ENCODE assay signal across 19 cellular contexts in the genomic region with DNA sequence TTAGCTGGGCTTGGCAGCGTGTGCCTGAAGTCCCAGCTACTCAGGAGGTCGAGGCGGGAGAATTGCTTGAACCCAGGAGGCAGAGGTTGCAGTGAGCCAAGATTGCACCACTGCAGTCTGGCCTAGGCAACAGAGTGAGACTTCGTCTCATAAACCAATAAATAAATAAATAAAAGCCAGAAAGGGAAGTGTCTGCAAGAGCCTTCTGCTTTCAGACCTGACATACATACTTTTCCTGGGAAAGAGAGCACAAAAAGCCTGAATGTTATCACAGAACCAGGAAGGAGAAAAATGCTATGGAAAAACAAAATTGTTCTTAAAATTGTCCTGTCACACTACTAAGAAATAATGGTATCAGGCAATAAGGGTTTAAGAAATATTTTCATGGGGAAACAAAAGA. TPM values are rescaled to one million over a fixed set of nuclear protein-coding genes. Genes with fewer than 3 reads are reported as not detected.
DNase-seq lines count a peak whose midpoint lies in the region; ATAC-seq, FAIRE-seq and TF ChIP-seq lines count a peak whose summit lies in the region.
"Had no signal": no experiment of that assay in that cellular context is flagged by ENCODE, and none has a peak within 500 bp of the region (broad histone marks: within the 10 kb centered on the region; RNA-seq: fewer than 3 reads in every experiment).

No MANE protein-coding gene starts in this region.

- TF ChIP-seq RAD21 in HepG2 (CRISPR knock-in tag; IDR thresholded peaks at IDR 0.05) (no peak), K562 (CRISPR knock-in tag; conservative IDR thresholded peaks at IDR 0.05 in 1 of 2, IDR thresholded peaks at IDR 0.05 in 1 of 2) (no peak)

- FAIRE-seq in HepG2 (lab: Jason Lieb, UNC), result no peak
- no peak for FAIRE-seq in K562 (lab: Jason Lieb, UNC)
- FAIRE-seq: GM12892, GM18507, H54 had no signal

- H3K27me3 ChIP-seq in HepG2 (ENCODE audit: control insufficient read depth in 1 of 2, insufficient read depth in 2 of 2, low read length in 2 of 2) (no peaks in the 10 kb centered on the region; a peak in 1 of 5 replicates), right lobe of liver (no peaks in the 10 kb centered on the region), K562 (ENCODE audit: control insufficient read depth in 2 of 2, insufficient read depth in 2 of 2, low read length in 2 of 2) (no peaks in the 10 kb centered on the region)
- H3K27me3 ChIP-seq: BLaER1 treated with 17β-estradiol and CSF1 and Interleukin-3, amounts not matched to agents 10 nM and 100 nM had no signal

- H3K9me3 ChIP-seq in HepG2 (ENCODE audit: low read length) (no peaks in the 10 kb centered on the region), right lobe of liver (no peaks in the 10 kb centered on the region), K562 (replicated peaks; ENCODE audit: control insufficient read depth, insufficient read depth, low read depth, low read length) (no peaks in the 10 kb centered on the region)

- H4K20me1 ChIP-seq in HepG2 (ENCODE audit: insufficient read depth, low read length), result 0 out of 2 replicates have a peak, but pooled peaks cover under 1% of the 10 kb centered on the region
- H4K20me1 ChIP-seq in K562 (replicated peaks; ENCODE audit: control insufficient read depth, insufficient read depth, low read length), result peaks cover under 1% of the 10 kb centered on the region

- no peak overlapping the region for H2AFZ ChIP-seq in HepG2 (ENCODE audit: low read length)
- no peak overlapping the region for H2AFZ ChIP-seq in K562 (ENCODE audit: low read depth, low read length)

- H3K4me1 ChIP-seq in HepG2 (ENCODE audit: insufficient read depth, low read length), result peaks cover 49% of the 10 kb centered on the region
- peaks cover 0 to 5% (median 0%) of the 10 kb centered on the region in 4 donors for H3K4me1 ChIP-seq in right lobe of liver
- peaks cover 12 to 33% of the 10 kb centered on the region in 2 experiments for H3K4me1 ChIP-seq in K562 (replicated peaks in 1 of 2; ENCODE audit: control insufficient read depth in 2 of 2, insufficient read depth in 2 of 2, low read length in 2 of 2)

- in situ Hi-C loops in HepG2 (cut with HindIII; ENCODE audit: extremely low pct_ligation_motif_present, low pct_unique_long_range_greater_than_20kb) (no loop called here), K562 (cut with MboI) (no loop called here)

- intact Hi-C loops in HepG2 (cut with micrococcal nuclease; ENCODE audit: unreplicated experiment), result no loop called here
- intact Hi-C loops in right lobe of liver (cut with DNase I), result no loop called here
- intact Hi-C loops in K562 (cut with micrococcal nuclease), result no loop called here
- intact Hi-C loops in head of caudate nucleus (cut with DNase I), result no loop called here

- H3K9ac ChIP-seq in HepG2 (ENCODE audit: insufficient read depth, low read depth, low read length) (no peak overlapping the region), K562 (ENCODE audit: insufficient read depth in 1 of 2, low read depth in 2 of 2, low read length in 2 of 2) (no peak overlapping the region)
- H3K9ac ChIP-seq: BLaER1 treated with 17β-estradiol and CSF1 and Interleukin-3, amounts not matched to agents 10 nM and 100 nM had no signal

- no peak for TF ChIP-seq EP300 in HepG2 (IDR thresholded peaks at IDR 0.05; ENCODE audit: low read depth in 2 of 2, low read length in 2 of 2)
- TF ChIP-seq EP300 in HepG2 (CRISPR knock-in tag; IDR thresholded peaks at IDR 0.05; ENCODE audit: borderline replicate concordance), result no peak
- TF ChIP-seq EP300 in K562 (IDR thresholded peaks at IDR 0.05; ENCODE audit: low read length), result no peak

- no peak for TF ChIP-seq POLR2A in HepG2 (IDR thresholded peaks at IDR 0.05; ENCODE audit: insufficient read depth in 1 of 2, low read depth in 2 of 2, low read length in 2 of 2)
- no peak for TF ChIP-seq POLR2A in right lobe of liver (IDR thresholded peaks at IDR 0.05)
- TF ChIP-seq POLR2A in K562 (conservative IDR thresholded peaks at IDR 0.05), result no peak

- peak overlapping the region; percentile 70 for H3K27ac ChIP-seq in HepG2 (ENCODE audit: extremely low read length, insufficient read depth, low read length)
- no peak overlapping the region for H3K27ac ChIP-seq in right lobe of liver
- no peak overlapping the region for H3K27ac ChIP-seq in K562 (ENCODE audit: extremely low read depth, low read depth, low read length)
- H3K27ac ChIP-seq: BLaER1 treated with 17β-estradiol and CSF1 and Interleukin-3, amounts not matched to agents 10 nM and 100 nM had no signal

- TF ChIP-seq CTCF in HepG2 (CRISPR knock-in tag; IDR thresholded peaks at IDR 0.05) (no peak), right lobe of liver (IDR thresholded peaks at IDR 0.05) (no peak), K562 (IDR thresholded peaks at IDR 0.05 in 2 of 3, conservative IDR thresholded peaks at IDR 0.05 in 1 of 3; ENCODE audit: insufficient read depth in 2 of 3, low read depth in 1 of 3, low read length in 3 of 3) (no peak), GM20000 (IDR thresholded peaks at IDR 0.05; ENCODE audit: extremely low read depth, missing control alignments) (no peak)

- H3K79me2 ChIP-seq in HepG2 (ENCODE audit: insufficient read depth, low read length), result peaks cover 14% of the 10 kb centered on the region
- H3K79me2 ChIP-seq in K562 (ENCODE audit: control insufficient read depth, insufficient read depth, low read length), result peaks cover 16% of the 10 kb centered on the region

- no peak overlapping the region for H3K4me3 ChIP-seq in HepG2 (replicated peaks in 1 of 3; ENCODE audit: insufficient read depth in 1 of 3, low read depth in 2 of 3, low read length in 3 of 3)
- no peak overlapping the region for H3K4me3 ChIP-seq in right lobe of liver
- H3K4me3 ChIP-seq in K562, result no peak overlapping the region
- H3K4me3 ChIP-seq: BLaER1 treated with 17β-estradiol and CSF1 and Interleukin-3, amounts not matched to agents 10 nM and 100 nM; GM23338 had no signal

- H3K36me3 ChIP-seq in HepG2 (replicated peaks in 1 of 2; ENCODE audit: control insufficient read depth in 1 of 2, insufficient read depth in 2 of 2, low read length in 2 of 2) (no peaks in the 10 kb centered on the region), right lobe of liver (no peaks in the 10 kb centered on the region), K562 (ENCODE audit: control insufficient read depth, insufficient read depth, low read length) (no peaks in the 10 kb centered on the region)
- H3K36me3 ChIP-seq: BLaER1 treated with 17β-estradiol and CSF1 and Interleukin-3, amounts not matched to agents 10 nM and 100 nM had no signal

- CTCF ChIA-PET in HepG2 (lab: Yijun Ruan, JAX; ENCODE audit: low intra/inter-chr PET ratio, low total read pairs) (no interaction called here), K562 (lab: Yijun Ruan, JAX; ENCODE audit: low intra/inter-chr PET ratio) (no interaction called here)

- no peak for ATAC-seq in HepG2
- no peak for ATAC-seq in right lobe of liver
- ATAC-seq in K562, result no peak
- ATAC-seq: GM23338 had no signal

- H3K9me1 ChIP-seq in K562 (ENCODE audit: control insufficient read depth, insufficient read depth, low read length), result no peaks in the 10 kb centered on the region

- H3K4me2 ChIP-seq in HepG2 (ENCODE audit: low read depth, low read length) (0 out of 2 replicates have a peak overlapping the region, but pooled peaks have one; percentile 76), K562 (ENCODE audit: insufficient read depth, low read length) (no peak overlapping the region)
- H3K4me2 ChIP-seq: GM23338 had no signal

- DNase-seq in HepG2 (ENCODE audit: low spot score), result no peak
- no peak for DNase-seq in right lobe of liver
- peak; percentile 63 for DNase-seq in MV-4-11 (lab: John Stamatoyannopoulos, UW)
- no peak for DNase-seq in K562 (ENCODE audit: extremely low read depth in 1 of 4, low spot score in 3 of 4)
- no peak for DNase-seq in middle frontal gyrus (ENCODE audit: extremely low spot score, low spot score)
- DNase-seq in head of caudate nucleus, result no peak
- no peak for DNase-seq in GM20000 (ENCODE audit: low spot score)
- DNase-seq: CD4-positive, CD25-positive, alpha-beta regulatory T cell; CD8-positive, alpha-beta memory T cell; COR-L47; DMS153; DMS79; GDM1; HCEC 1CT had no signal

- POLR2A ChIA-PET in HepG2 (lab: Yijun Ruan, JAX), result interaction anchor here (0.8 to 1.5 kb wide), 4 partner anchors 34 to 82 kb away, joined by 3 to 6 read pairs (median 4); no protein-coding TSS in a partner anchor
- POLR2A ChIA-PET in K562 (lab: Yijun Ruan, JAX), result interaction anchor here (0.8 kb wide), 1 partner anchor 20 kb away, joined by 3 read pairs; no protein-coding TSS in a partner anchor

- WGBS in HepG2 (ENCODE audit: low lambda C conversion rate), result 66% methylated on average over 4 of the region's 4 CpGs
- WGBS in right lobe of liver (ENCODE audit: insufficient coverage, low coverage, low lambda C conversion rate, missing lambda C conversion rate), result 70% methylated on average over 3 of the region's 4 CpGs
- 41% methylated on average over 4 of the region's 4 CpGs for WGBS in K562 (ENCODE audit: insufficient coverage, low coverage, missing lambda C conversion rate)

- no TSS peak for BruUV-seq in HepG2 (replicated peaks; lab: Mats Ljungman, UMichigan)
- BruUV-seq in K562 (replicated peaks; lab: Mats Ljungman, UMichigan), result no TSS peak

RNA-seq across cellular contexts. Expression of gene KIF5B, which starts 4.1 kb away (rescaled TPM):
- total RNA-seq in HepG2 (2016; rRNA removed; fragmentation: Illumina TruSeq; extraction: Trizol) (133 and 183 TPM in 2 replicates), right lobe of liver (10 to 100 TPM; 12.8 to 44.4 (median 23.3) TPM), K562 (2014; rRNA removed) (61.5 and 68.9 TPM in 2 replicates), K562 (2014; rRNA removed; fragmentation: Illumina TruSeq; extraction: Trizol) (94.4 and 107 TPM in 2 replicates), K562 (2015; rRNA removed; fragmentation: Illumina TruSeq; extraction: Trizol) (87.2 and 93.1 TPM in 2 replicates), K562 (2021) (70.2 and 77.9 TPM in 2 replicates)
- 11.5 and 13.3 TPM in 2 replicates for total RNA-seq in HepG2 (2016; cell fraction: cytosol; rRNA removed; fragmentation: Illumina TruSeq; extraction: Trizol; ENCODE audit: low read depth)
- 132 and 189 TPM in 2 replicates for total RNA-seq in HepG2 (2016; cell fraction: insoluble cytoplasmic fraction; rRNA removed; fragmentation: Illumina TruSeq; extraction: Trizol)
- 48.9 and 50.9 TPM in 2 replicates for total RNA-seq in HepG2 (2016; cell fraction: membrane; rRNA removed; fragmentation: Illumina TruSeq; extraction: Trizol)
- 95.3 and 101 TPM in 2 replicates for total RNA-seq in HepG2 (2016; cell fraction: nucleus; rRNA removed; fragmentation: Illumina TruSeq; extraction: Trizol)
- polyA plus RNA-seq in HepG2 (2011; rRNA removed) (24.2 and 34.3 TPM in 2 replicates), K562 (2011; rRNA removed) (39.2 and 49.4 TPM in 2 replicates), K562 (2014; fragmentation: Illumina TruSeq; extraction: Trizol) (70.3 and 78.1 TPM in 2 replicates), K562 (2014; fragmentation: Nextera tagmentation; extraction: Ambion mirVana) (10 to 100 TPM; 24.4 to 29.8 TPM), K562 (2014; rRNA removed) (40.3 and 46.2 TPM in 2 replicates)
- polyA plus RNA-seq in HepG2 (2011; cell fraction: cytosol; rRNA removed), result 14.2 and 19.7 TPM in 2 replicates
- 12.9 and 14.3 TPM in 2 replicates for polyA plus RNA-seq in HepG2 (2011; cell fraction: nucleus; rRNA removed)
- 54.5 and 69.7 TPM in 2 replicates for polyA plus RNA-seq in HepG2 (2012)
- polyA plus RNA-seq in HepG2 (2016; cell fraction: cytosol; fragmentation: Illumina TruSeq; extraction: Trizol; ENCODE audit: low read depth), result 2.3 and 2.6 TPM in 2 replicates
- 124 and 134 TPM in 2 replicates for polyA plus RNA-seq in HepG2 (2016; cell fraction: insoluble cytoplasmic fraction; fragmentation: Illumina TruSeq; extraction: Trizol; ENCODE audit: low read depth)
- 13.6 and 14.9 TPM in 2 replicates for polyA plus RNA-seq in HepG2 (2016; cell fraction: membrane; fragmentation: Illumina TruSeq; extraction: Trizol; ENCODE audit: low read depth)
- 84.5 and 87.7 TPM in 2 replicates for polyA plus RNA-seq in HepG2 (2016; cell fraction: nucleus; fragmentation: Illumina TruSeq; extraction: Trizol; ENCODE audit: insufficient read depth, low read depth)
- 16.9 and 19.8 TPM in 2 replicates for polyA minus RNA-seq in HepG2 (2011; rRNA and poly(A)+ RNA removed; ENCODE audit: low replicate concordance)
- 67.3 and 71.1 TPM in 2 replicates for polyA minus RNA-seq in HepG2 (2011; cell fraction: cytosol; rRNA and poly(A)+ RNA removed)
- polyA minus RNA-seq in HepG2 (2011; cell fraction: nucleus; rRNA and poly(A)+ RNA removed), result 84.4 and 86.4 TPM in 2 replicates
- total RNA-seq in K562 (2011; cell fraction: chromatin; rRNA removed; ENCODE audit: low replicate concordance), result 12.1 and 40.7 TPM in 2 replicates
- 9.5 and 10.9 TPM in 2 replicates for total RNA-seq in K562 (2011; cell fraction: nucleolus; rRNA removed)
- total RNA-seq in K562 (2011; cell fraction: nucleoplasm; rRNA removed), result 17.3 and 22.1 TPM in 2 replicates
- polyA plus RNA-seq in K562 (2011; cell fraction: cytosol; rRNA removed), result 8.2 and 15.4 TPM in 2 replicates
- 10.7 and 15.8 TPM in 2 replicates for polyA plus RNA-seq in K562 (2011; cell fraction: nucleus; rRNA removed)
- polyA plus RNA-seq in K562 (2012), result 50.4 and 51.7 TPM in 2 replicates
- polyA minus RNA-seq in K562 (2011; rRNA and poly(A)+ RNA removed), result 116 and 143 TPM in 2 replicates
- 47.3 and 50.2 TPM in 2 replicates for polyA minus RNA-seq in K562 (2011; cell fraction: cytosol; rRNA and poly(A)+ RNA removed)
- polyA minus RNA-seq in K562 (2011; cell fraction: nucleus; rRNA and poly(A)+ RNA removed), result 17.5 and 33.8 TPM in 2 replicates
